Comparison of ENCODE assay signal across 1 cellular context in the genomic region with DNA sequence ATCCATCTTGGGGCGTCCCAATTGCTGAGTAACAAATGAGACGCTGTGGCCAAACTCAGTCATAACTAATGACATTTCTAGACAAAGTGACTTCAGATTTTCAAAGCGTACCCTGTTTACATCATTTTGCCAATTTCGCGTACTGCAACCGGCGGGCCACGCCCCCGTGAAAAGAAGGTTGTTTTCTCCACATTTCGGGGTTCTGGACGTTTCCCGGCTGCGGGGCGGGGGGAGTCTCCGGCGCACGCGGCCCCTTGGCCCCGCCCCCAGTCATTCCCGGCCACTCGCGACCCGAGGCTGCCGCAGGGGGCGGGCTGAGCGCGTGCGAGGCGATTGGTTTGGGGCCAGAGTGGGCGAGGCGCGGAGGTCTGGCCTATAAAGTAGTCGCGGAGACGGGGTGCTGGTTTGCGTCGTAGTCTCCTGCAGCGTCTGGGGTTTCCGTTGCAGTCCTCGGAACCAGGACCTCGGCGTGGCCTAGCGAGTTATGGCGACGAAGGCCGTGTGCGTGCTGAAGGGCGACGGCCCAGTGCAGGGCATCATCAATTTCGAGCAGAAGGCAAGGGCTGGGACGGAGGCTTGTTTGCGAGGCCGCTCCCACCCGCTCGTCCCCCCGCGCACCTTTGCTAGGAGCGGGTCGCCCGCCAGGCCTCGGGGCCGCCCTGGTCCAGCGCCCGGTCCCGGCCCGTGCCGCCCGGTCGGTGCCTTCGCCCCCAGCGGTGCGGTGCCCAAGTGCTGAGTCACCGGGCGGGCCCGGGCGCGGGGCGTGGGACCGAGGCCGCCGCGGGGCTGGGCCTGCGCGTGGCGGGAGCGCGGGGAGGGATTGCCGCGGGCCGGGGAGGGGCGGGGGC.
A peak's percentile ranks its signal among the peaks of the same experiment; 100 is the strongest.
TF ChIP-seq lines count a peak whose summit lies in the region.

SOD1 (plus strand) TSS at position 408 of the 848 bp plus-strand sequence; CDS start at position 485, 77 bp downstream.

TF ChIP-seq in HepG2, 621 proteins besides CTCF, POLR2A, EP300 and RAD21 (continued from another document and continues in another):
- peak; percentile 81; the same call in 1 of the 2 replicates for TF ChIP-seq CERS6 (CRISPR knock-in tag; IDR thresholded peaks at IDR 0.05)
- TF ChIP-seq ZNF230 (CRISPR knock-in tag; IDR thresholded peaks at IDR 0.05): peak; percentile 72; the same call in 1 of the 2 replicates
- peak; percentile 97 for TF ChIP-seq MTERF4 (CRISPR knock-in tag; IDR thresholded peaks at IDR 0.05)
- peak; percentile 82 for TF ChIP-seq SALL1 (CRISPR knock-in tag; IDR thresholded peaks at IDR 0.05)
- peak; percentile 93 for TF ChIP-seq GTF2F1 (IDR thresholded peaks at IDR 0.05; ENCODE audit: low read length)
- TF ChIP-seq KDM4B (CRISPR knock-in tag; IDR thresholded peaks at IDR 0.05): no peak
- peak; percentile 78; the same call in 1 of the 2 replicates for TF ChIP-seq HOXA7 (CRISPR knock-in tag; IDR thresholded peaks at IDR 0.05)
- TF ChIP-seq ZNF772 (CRISPR knock-in tag; IDR thresholded peaks at IDR 0.05): peak; percentile 73; the same call in 1 of the 2 replicates
- TF ChIP-seq TEF (CRISPR knock-in tag; IDR thresholded peaks at IDR 0.05): peak; percentile 66; the same call in 1 of the 2 replicates
- no peak for TF ChIP-seq HNRNPH1 (optimal IDR thresholded peaks at IDR 0.05; ENCODE audit: low read depth, low read length)
- no peak for TF ChIP-seq ZNF747 (CRISPR knock-in tag; IDR thresholded peaks at IDR 0.05; ENCODE audit: borderline replicate concordance)
- TF ChIP-seq MATR3 (CRISPR knock-in tag; IDR thresholded peaks at IDR 0.05): no peak
- peak; percentile 99 for TF ChIP-seq DR1 (CRISPR knock-in tag; IDR thresholded peaks at IDR 0.05)
- peak; percentile 43; the same call in 1 of the 2 replicates for TF ChIP-seq GFI1 (CRISPR knock-in tag; IDR thresholded peaks at IDR 0.05; ENCODE audit: borderline replicate concordance)
- TF ChIP-seq GATAD1 (CRISPR knock-in tag; IDR thresholded peaks at IDR 0.05): peak; percentile 43; the same call in 1 of the 2 replicates
- no peak for TF ChIP-seq CHD2 (IDR thresholded peaks at IDR 0.05; ENCODE audit: low read depth, low read length)
- TF ChIP-seq ZNF790 (CRISPR knock-in tag; IDR thresholded peaks at IDR 0.05; ENCODE audit: borderline replicate concordance): peak; percentile 94; the same call in 1 of the 2 replicates
- peak; percentile 66; the same call in 1 of the 2 replicates for TF ChIP-seq ZNF670 (CRISPR knock-in tag; IDR thresholded peaks at IDR 0.05; ENCODE audit: borderline replicate concordance)
- no peak for TF ChIP-seq PAF1 (CRISPR knock-in tag; IDR thresholded peaks at IDR 0.05)
- TF ChIP-seq STAT5B (CRISPR knock-in tag; IDR thresholded peaks at IDR 0.05): no peak
- TF ChIP-seq PHF20 (CRISPR knock-in tag; IDR thresholded peaks at IDR 0.05): no peak; the same call in 1 of the 2 replicates
- no peak for TF ChIP-seq ZNF572 (CRISPR knock-in tag; IDR thresholded peaks at IDR 0.05)
- TF ChIP-seq LCORL (IDR thresholded peaks at IDR 0.05): no peak
- peak; percentile 72 for TF ChIP-seq LCORL (CRISPR knock-in tag; IDR thresholded peaks at IDR 0.05)
- TF ChIP-seq, protein P1, sequence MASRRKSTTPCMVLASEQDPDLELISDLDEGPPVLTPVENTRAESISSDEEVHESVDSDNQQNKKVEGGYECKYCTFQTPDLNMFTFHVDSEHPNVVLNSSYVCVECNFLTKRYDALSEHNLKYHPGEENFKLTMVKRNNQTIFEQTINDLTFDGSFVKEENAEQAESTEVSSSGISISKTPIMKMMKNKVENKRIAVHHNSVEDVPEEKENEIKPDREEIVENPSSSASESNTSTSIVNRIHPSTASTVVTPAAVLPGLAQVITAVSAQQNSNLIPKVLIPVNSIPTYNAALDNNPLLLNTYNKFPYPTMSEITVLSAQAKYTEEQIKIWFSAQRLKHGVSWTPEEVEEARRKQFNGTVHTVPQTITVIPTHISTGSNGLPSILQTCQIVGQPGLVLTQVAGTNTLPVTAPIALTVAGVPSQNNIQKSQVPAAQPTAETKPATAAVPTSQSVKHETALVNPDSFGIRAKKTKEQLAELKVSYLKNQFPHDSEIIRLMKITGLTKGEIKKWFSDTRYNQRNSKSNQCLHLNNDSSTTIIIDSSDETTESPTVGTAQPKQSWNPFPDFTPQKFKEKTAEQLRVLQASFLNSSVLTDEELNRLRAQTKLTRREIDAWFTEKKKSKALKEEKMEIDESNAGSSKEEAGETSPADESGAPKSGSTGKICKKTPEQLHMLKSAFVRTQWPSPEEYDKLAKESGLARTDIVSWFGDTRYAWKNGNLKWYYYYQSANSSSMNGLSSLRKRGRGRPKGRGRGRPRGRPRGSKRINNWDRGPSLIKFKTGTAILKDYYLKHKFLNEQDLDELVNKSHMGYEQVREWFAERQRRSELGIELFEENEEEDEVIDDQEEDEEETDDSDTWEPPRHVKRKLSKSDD (CRISPR knock-in tag; IDR thresholded peaks at IDR 0.05; ENCODE audit: low read depth): no peak
- TF ChIP-seq SPEN (CRISPR knock-in tag; IDR thresholded peaks at IDR 0.05; ENCODE audit: low read depth): peak; percentile 88
- no peak for TF ChIP-seq RARA (CRISPR knock-in tag; IDR thresholded peaks at IDR 0.05)
- TF ChIP-seq SNRNP70 (IDR thresholded peaks at IDR 0.05; ENCODE audit: low read depth, low read length): no peak
- TF ChIP-seq, protein P2, sequence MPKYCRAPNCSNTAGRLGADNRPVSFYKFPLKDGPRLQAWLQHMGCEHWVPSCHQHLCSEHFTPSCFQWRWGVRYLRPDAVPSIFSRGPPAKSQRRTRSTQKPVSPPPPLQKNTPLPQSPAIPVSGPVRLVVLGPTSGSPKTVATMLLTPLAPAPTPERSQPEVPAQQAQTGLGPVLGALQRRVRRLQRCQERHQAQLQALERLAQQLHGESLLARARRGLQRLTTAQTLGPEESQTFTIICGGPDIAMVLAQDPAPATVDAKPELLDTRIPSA (CRISPR knock-in tag; IDR thresholded peaks at IDR 0.05; ENCODE audit: borderline replicate concordance): no peak
- TF ChIP-seq, protein P3, sequence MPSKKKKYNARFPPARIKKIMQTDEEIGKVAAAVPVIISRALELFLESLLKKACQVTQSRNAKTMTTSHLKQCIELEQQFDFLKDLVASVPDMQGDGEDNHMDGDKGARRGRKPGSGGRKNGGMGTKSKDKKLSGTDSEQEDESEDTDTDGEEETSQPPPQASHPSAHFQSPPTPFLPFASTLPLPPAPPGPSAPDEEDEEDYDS (CRISPR knock-in tag; IDR thresholded peaks at IDR 0.05): peak; percentile 100
- TF ChIP-seq SOX13 (IDR thresholded peaks at IDR 0.05): no peak
- TF ChIP-seq SOX13 (CRISPR knock-in tag; conservative IDR thresholded peaks at IDR 0.05 in 1 of 2, IDR thresholded peaks at IDR 0.05 in 1 of 2): no peak
- peak; percentile 88; the same call in 1 of the 2 replicates for TF ChIP-seq TEAD2 (CRISPR knock-in tag; IDR thresholded peaks at IDR 0.05)
- TF ChIP-seq ARHGAP35 (CRISPR knock-in tag; IDR thresholded peaks at IDR 0.05; ENCODE audit: borderline replicate concordance): no peak
- TF ChIP-seq MBD4 (IDR thresholded peaks at IDR 0.05; ENCODE audit: borderline replicate concordance, low read length): no peak
- TF ChIP-seq ZNF30 (CRISPR knock-in tag; IDR thresholded peaks at IDR 0.05): no peak
- TF ChIP-seq USF2 (IDR thresholded peaks at IDR 0.05; ENCODE audit: low read depth, low read length): no peak
- no peak for TF ChIP-seq USF2 (CRISPR knock-in tag; IDR thresholded peaks at IDR 0.05; ENCODE audit: borderline replicate concordance)
- TF ChIP-seq MIER3 (CRISPR knock-in tag; IDR thresholded peaks at IDR 0.05; ENCODE audit: borderline replicate concordance): peak; percentile 68; the same call in 1 of the 2 replicates
- TF ChIP-seq ZNF282 (IDR thresholded peaks at IDR 0.05; ENCODE audit: partially characterized antibody): no peak
- no peak; the same call in 1 of the 2 replicates for TF ChIP-seq SP140L (CRISPR knock-in tag; IDR thresholded peaks at IDR 0.05; ENCODE audit: borderline replicate concordance)
- TF ChIP-seq ARID5B (CRISPR knock-in tag; IDR thresholded peaks at IDR 0.05): peak; percentile 43; the same call in 1 of the 2 replicates
- TF ChIP-seq THRA (CRISPR knock-in tag; IDR thresholded peaks at IDR 0.05; ENCODE audit: borderline replicate concordance): no peak; the same call in 1 of the 2 replicates
- TF ChIP-seq ZNF207 (IDR thresholded peaks at IDR 0.05; ENCODE audit: borderline replicate concordance): no peak
- TF ChIP-seq TARDBP (CRISPR knock-in tag; IDR thresholded peaks at IDR 0.05): no peak
- peak; percentile 94 for TF ChIP-seq MXD1 (CRISPR knock-in tag; IDR thresholded peaks at IDR 0.05)
- TF ChIP-seq, protein P4, sequence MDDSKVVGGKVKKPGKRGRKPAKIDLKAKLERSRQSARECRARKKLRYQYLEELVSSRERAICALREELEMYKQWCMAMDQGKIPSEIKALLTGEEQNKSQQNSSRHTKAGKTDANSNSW (CRISPR knock-in tag; IDR thresholded peaks at IDR 0.05; ENCODE audit: borderline replicate concordance): peak; percentile 67; the same call in 1 of the 2 replicates
- no peak; the same call in 1 of the 2 replicates for TF ChIP-seq ZNF263 (CRISPR knock-in tag; IDR thresholded peaks at IDR 0.05)
- TF ChIP-seq ZNF431 (CRISPR knock-in tag; IDR thresholded peaks at IDR 0.05; ENCODE audit: borderline replicate concordance, low read depth): peak; percentile 37; the same call in 1 of the 2 replicates
